In genomic region chr11:40388097-40388818, GRCh38 we compare ENCODE assay signal across 19 cellular contexts.
DNase-seq lines count a peak whose midpoint lies in the region; ATAC-seq and TF ChIP-seq lines count a peak whose summit lies in the region.
"Had no signal": no experiment of that assay in that cellular context is flagged by ENCODE, and none has a peak within 500 bp of the region (broad histone marks: within the 10 kb centered on the region; RNA-seq: fewer than 3 reads in every experiment).

No MANE protein-coding gene starts in this region.

- DNase-seq in AG09319 (ENCODE audit: extremely low read depth, low read depth): peak; percentile 12
- peak; percentile 76 for DNase-seq in HS-5 (ENCODE audit: low read depth)
- DNase-seq in amniotic stem cell (lab: John Stamatoyannopoulos, UW): peak; percentile 38
- DNase-seq in iris pigment epithelial cell (ENCODE audit: low read depth): peak; percentile 41
- no peak for DNase-seq in activated T-cell treated with anti-CD3 and anti-CD28 coated beads, Interleukin-2, amount 50 U/mL, for 24 hours
- DNase-seq: activated CD8-positive, alpha-beta memory T cell treated with anti-CD3 and anti-CD28 coated beads for 24 hours; cerebellar nuclear complex; GDM1; H9; kidney; NCI-H2081; nucleus accumbens; stimulated activated CD4-positive, alpha-beta T cell treated with anti-CD3 and anti-CD28 coated beads, Interleukin-2, amount 100 ng/mL, for 48 hours; T-helper 1 cell; WERI-Rb-1 had no signal

- no peak for TF ChIP-seq CTCF in AG09319 (IDR thresholded peaks at IDR 0.05; ENCODE audit: low read depth, low read length)

- ATAC-seq in HG02852 (IDR thresholded peaks at IDR 0.05; ENCODE audit: unreplicated experiment) (no peak), GM21723 (IDR thresholded peaks at IDR 0.05; ENCODE audit: unreplicated experiment) (no peak), HG03045 (IDR thresholded peaks at IDR 0.05; ENCODE audit: unreplicated experiment) (no peak)

- no peak overlapping the region for H3K27ac Mint-ChIP-seq in activated T-cell treated with anti-CD3 and anti-CD28 coated beads, Interleukin-2, amount 50 U/mL, for 24 hours
- H3K27ac Mint-ChIP-seq: H9, IgD-negative memory B cell had no signal

- H3K27me3 Mint-ChIP-seq in activated T-cell treated with anti-CD3 and anti-CD28 coated beads, Interleukin-2, amount 50 U/mL, for 24 hours: no peaks in the 10 kb centered on the region
- H3K27me3 Mint-ChIP-seq: IgD-negative memory B cell had no signal

- no peak overlapping the region for H3K4me3 Mint-ChIP-seq in activated T-cell treated with anti-CD3 and anti-CD28 coated beads, Interleukin-2, amount 50 U/mL, for 24 hours
- H3K4me3 Mint-ChIP-seq: H9, IgD-negative memory B cell had no signal

- no peaks in the 10 kb centered on the region for H3K4me1 Mint-ChIP-seq in activated T-cell treated with anti-CD3 and anti-CD28 coated beads, Interleukin-2, amount 50 U/mL, for 24 hours (ENCODE audit: low read depth)
- H3K4me1 Mint-ChIP-seq: H9, IgD-negative memory B cell had no signal

- peaks cover 18% of the 10 kb centered on the region for H3K9me3 Mint-ChIP-seq in activated T-cell treated with anti-CD3 and anti-CD28 coated beads, Interleukin-2, amount 50 U/mL, for 24 hours
- H3K9me3 Mint-ChIP-seq: H9 had no signal

- H3K36me3 Mint-ChIP-seq in activated T-cell treated with anti-CD3 and anti-CD28 coated beads, Interleukin-2, amount 50 U/mL, for 24 hours (ENCODE audit: low read depth): no peaks in the 10 kb centered on the region
- H3K36me3 Mint-ChIP-seq: IgD-negative memory B cell had no signal
